In genomic region chr7:100574362-100575205, GRCh38 we compare ENCODE assay signal across 14 cellular contexts. TPM values are rescaled to one million over a fixed set of nuclear protein-coding genes. Genes with fewer than 3 reads are reported as not detected.
"Had no signal": no experiment of that assay in that cellular context is flagged by ENCODE, and none has a peak within 500 bp of the region (broad histone marks: within the 10 kb centered on the region; RNA-seq: fewer than 3 reads in every experiment).

No MANE protein-coding gene starts in this region.

- H3K9me3 ChIP-seq: body of pancreas, neutrophil, spleen, suprapubic skin had no signal

- DNase-seq: activated CD4-positive, alpha-beta memory T cell treated with anti-CD3 and anti-CD28 coated beads for 36 hours; activated CD4-positive, alpha-beta T cell treated with anti-CD3 and anti-CD28 coated beads for 36 hours; activated naive CD4-positive, alpha-beta T cell; activated T-cell treated with anti-CD3 and anti-CD28 coated beads for 4 hours; body of pancreas; left ventricle myocardium superior; stimulated activated naive CD4-positive, alpha-beta T cell treated with Interleukin-2 at 50 U/mL for 16 hours had no signal

- H3K4me3 ChIP-seq: body of pancreas, spleen, suprapubic skin had no signal

- H3K27ac ChIP-seq: body of pancreas, neutrophil, spleen, suprapubic skin had no signal

- ATAC-seq: activated CD4-positive, alpha-beta T cell treated with anti-CD3 and anti-CD28 coated beads for 36 hours; activated T-helper 17 cell treated with anti-CD3 and anti-CD28 coated beads, Interleukin-2, amount 50 U/mL, for 72 hours; body of pancreas; left ventricle myocardium superior had no signal

- H3K27me3 ChIP-seq: body of pancreas, suprapubic skin had no signal

RNA-seq across cellular contexts. Expression of gene SAP25, which starts 0.9 kb away (rescaled TPM):
- total RNA-seq: body of pancreas, cardiac septum, frontal cortex, kidney epithelial cell had no signal
